ENCODE assay signal across 13 cellular contexts in the genomic region with DNA sequence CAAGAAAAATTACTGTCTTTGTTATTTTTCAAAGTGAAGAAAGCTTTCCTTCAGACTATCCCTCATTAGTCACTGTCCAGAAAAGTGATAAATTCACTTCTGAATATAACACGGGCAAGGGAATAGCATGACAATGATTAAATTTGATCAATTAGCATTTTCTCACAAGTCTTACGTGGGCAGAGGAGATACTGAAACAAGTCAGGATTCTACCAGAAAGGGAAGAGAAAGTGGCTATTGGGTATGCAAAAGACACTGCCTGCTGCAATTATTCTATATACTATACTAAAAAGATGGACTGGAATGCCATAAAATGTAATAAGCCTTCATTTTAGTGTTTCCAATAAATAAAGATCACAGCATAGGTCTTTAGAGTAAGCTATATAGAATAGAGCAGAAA. TPM values are rescaled to one million over a fixed set of nuclear protein-coding genes. Genes with fewer than 3 reads are reported as not detected.
DNase-seq lines count a peak whose midpoint lies in the region; ATAC-seq and TF ChIP-seq lines count a peak whose summit lies in the region.
"Had no signal": no experiment of that assay in that cellular context is flagged by ENCODE, and none has a peak within 500 bp of the region (broad histone marks: within the 10 kb centered on the region; RNA-seq: fewer than 3 reads in every experiment).

No MANE protein-coding gene starts in this region.

- no peak for TF ChIP-seq CTCF in omental fat pad (IDR thresholded peaks at IDR 0.05)

- peak; percentile 59 for ATAC-seq in GM18867 (IDR thresholded peaks at IDR 0.05; ENCODE audit: unreplicated experiment)
- peak; percentile 46 for ATAC-seq in GM19463 (IDR thresholded peaks at IDR 0.05; ENCODE audit: unreplicated experiment)
- ATAC-seq in HG03469 (IDR thresholded peaks at IDR 0.05; ENCODE audit: unreplicated experiment) = peak; percentile 45
- ATAC-seq in HG03139 (IDR thresholded peaks at IDR 0.05; ENCODE audit: unreplicated experiment) = no peak
- no peak for ATAC-seq in omental fat pad (ENCODE audit: low FRiP score)

- DNase-seq in NCI-H1417 treated with DMSO at 0.1 percent for 48 hours (lab: John Stamatoyannopoulos, UW) = no peak
- DNase-seq in superior temporal gyrus (ENCODE audit: extremely low spot score) = no peak
- no peak for DNase-seq in omental fat pad (ENCODE audit: low spot score)
- DNase-seq: BE2C; CD4-positive, alpha-beta memory T cell; COR-L47; DMS153; DMS79 treated with DMSO at 0.1 percent for 48 hours; EL had no signal

RNA-seq across cellular contexts. Expression of a gene that starts 7.4 kb away (rescaled TPM):
- 100 to 1,000 TPM; 330 to 499 (median 418) TPM for total RNA-seq in omental fat pad

Comparison
In these comparisons a context has a peak if more than half of its experiments do, and no peak if none do; other contexts are left out.
1. ATAC-seq: peak in GM18867 (single experiment), GM19463 (single experiment) and HG03469 (single experiment); none in HG03139 (single experiment) and omental fat pad (single experiment).